Comparison of ENCODE assay signal across 2 cellular contexts in the genomic region with DNA sequence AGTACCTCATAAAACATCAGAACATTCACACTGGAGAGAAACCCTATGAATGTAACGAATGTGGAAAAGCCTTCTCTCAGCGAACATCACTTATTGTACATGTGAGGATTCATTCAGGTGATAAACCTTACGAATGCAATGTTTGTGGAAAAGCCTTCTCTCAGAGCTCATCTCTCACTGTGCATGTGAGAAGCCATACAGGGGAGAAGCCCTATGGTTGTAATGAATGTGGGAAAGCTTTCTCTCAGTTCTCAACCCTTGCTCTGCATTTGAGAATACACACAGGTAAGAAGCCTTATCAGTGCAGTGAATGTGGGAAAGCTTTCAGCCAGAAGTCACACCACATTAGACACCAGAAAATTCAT.
TF ChIP-seq lines count a peak whose summit lies in the region.

No MANE protein-coding gene starts in this region.

TF ChIP-seq in A549, 52 proteins besides CTCF, POLR2A, EP300 and RAD21:
- no peak for TF ChIP-seq HOXA7 (CRISPR knock-in tag; IDR thresholded peaks at IDR 0.05)
- TF ChIP-seq HES2 (IDR thresholded peaks at IDR 0.05): peak; percentile 28; the same call in 1 of the 2 replicates
- TF ChIP-seq, protein P1, sequence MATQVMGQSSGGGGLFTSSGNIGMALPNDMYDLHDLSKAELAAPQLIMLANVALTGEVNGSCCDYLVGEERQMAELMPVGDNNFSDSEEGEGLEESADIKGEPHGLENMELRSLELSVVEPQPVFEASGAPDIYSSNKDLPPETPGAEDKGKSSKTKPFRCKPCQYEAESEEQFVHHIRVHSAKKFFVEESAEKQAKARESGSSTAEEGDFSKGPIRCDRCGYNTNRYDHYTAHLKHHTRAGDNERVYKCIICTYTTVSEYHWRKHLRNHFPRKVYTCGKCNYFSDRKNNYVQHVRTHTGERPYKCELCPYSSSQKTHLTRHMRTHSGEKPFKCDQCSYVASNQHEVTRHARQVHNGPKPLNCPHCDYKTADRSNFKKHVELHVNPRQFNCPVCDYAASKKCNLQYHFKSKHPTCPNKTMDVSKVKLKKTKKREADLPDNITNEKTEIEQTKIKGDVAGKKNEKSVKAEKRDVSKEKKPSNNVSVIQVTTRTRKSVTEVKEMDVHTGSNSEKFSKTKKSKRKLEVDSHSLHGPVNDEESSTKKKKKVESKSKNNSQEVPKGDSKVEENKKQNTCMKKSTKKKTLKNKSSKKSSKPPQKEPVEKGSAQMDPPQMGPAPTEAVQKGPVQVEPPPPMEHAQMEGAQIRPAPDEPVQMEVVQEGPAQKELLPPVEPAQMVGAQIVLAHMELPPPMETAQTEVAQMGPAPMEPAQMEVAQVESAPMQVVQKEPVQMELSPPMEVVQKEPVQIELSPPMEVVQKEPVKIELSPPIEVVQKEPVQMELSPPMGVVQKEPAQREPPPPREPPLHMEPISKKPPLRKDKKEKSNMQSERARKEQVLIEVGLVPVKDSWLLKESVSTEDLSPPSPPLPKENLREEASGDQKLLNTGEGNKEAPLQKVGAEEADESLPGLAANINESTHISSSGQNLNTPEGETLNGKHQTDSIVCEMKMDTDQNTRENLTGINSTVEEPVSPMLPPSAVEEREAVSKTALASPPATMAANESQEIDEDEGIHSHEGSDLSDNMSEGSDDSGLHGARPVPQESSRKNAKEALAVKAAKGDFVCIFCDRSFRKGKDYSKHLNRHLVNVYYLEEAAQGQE (IDR thresholded peaks at IDR 0.05): no peak
- TF ChIP-seq, protein P2, sequence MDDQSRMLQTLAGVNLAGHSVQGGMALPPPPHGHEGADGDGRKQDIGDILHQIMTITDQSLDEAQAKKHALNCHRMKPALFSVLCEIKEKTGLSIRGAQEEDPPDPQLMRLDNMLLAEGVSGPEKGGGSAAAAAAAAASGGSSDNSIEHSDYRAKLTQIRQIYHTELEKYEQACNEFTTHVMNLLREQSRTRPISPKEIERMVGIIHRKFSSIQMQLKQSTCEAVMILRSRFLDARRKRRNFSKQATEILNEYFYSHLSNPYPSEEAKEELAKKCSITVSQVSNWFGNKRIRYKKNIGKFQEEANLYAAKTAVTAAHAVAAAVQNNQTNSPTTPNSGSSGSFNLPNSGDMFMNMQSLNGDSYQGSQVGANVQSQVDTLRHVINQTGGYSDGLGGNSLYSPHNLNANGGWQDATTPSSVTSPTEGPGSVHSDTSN (IDR thresholded peaks at IDR 0.05): no peak
- TF ChIP-seq RARB (CRISPR knock-in tag; IDR thresholded peaks at IDR 0.05): no peak
- TF ChIP-seq, protein P3, sequence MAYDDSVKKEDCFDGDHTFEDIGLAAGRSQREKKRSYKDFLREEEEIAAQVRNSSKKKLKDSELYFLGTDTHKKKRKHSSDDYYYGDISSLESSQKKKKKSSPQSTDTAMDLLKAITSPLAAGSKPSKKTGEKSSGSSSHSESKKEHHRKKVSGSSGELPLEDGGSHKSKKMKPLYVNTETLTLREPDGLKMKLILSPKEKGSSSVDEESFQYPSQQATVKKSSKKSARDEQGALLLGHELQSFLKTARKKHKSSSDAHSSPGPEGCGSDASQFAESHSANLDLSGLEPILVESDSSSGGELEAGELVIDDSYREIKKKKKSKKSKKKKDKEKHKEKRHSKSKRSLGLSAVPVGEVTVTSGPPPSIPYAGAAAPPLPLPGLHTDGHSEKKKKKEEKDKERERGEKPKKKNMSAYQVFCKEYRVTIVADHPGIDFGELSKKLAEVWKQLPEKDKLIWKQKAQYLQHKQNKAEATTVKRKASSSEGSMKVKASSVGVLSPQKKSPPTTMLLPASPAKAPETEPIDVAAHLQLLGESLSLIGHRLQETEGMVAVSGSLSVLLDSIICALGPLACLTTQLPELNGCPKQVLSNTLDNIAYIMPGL (CRISPR knock-in tag; IDR thresholded peaks at IDR 0.05; ENCODE audit: borderline replicate concordance): no peak
- TF ChIP-seq ZNF302 (CRISPR knock-in tag; IDR thresholded peaks at IDR 0.05): no peak
- TF ChIP-seq ZC3H11A (IDR thresholded peaks at IDR 0.05): no peak
- no peak for TF ChIP-seq MYC (IDR thresholded peaks at IDR 0.05; ENCODE audit: borderline replicate concordance, low read length)
- no peak for TF ChIP-seq ESRRA (IDR thresholded peaks at IDR 0.05; ENCODE audit: borderline replicate concordance, low read length)
- TF ChIP-seq GATA3 (IDR thresholded peaks at IDR 0.05; ENCODE audit: borderline replicate concordance): peak; percentile 57

TF ChIP-seq in K562, 482 proteins besides CTCF, POLR2A, EP300 and RAD21:
- no peak for TF ChIP-seq MAFG (tag; conservative IDR thresholded peaks at IDR 0.05)
- TF ChIP-seq GATAD2B (IDR thresholded peaks at IDR 0.05; ENCODE audit: borderline replicate concordance): no peak
- TF ChIP-seq, protein P4, sequence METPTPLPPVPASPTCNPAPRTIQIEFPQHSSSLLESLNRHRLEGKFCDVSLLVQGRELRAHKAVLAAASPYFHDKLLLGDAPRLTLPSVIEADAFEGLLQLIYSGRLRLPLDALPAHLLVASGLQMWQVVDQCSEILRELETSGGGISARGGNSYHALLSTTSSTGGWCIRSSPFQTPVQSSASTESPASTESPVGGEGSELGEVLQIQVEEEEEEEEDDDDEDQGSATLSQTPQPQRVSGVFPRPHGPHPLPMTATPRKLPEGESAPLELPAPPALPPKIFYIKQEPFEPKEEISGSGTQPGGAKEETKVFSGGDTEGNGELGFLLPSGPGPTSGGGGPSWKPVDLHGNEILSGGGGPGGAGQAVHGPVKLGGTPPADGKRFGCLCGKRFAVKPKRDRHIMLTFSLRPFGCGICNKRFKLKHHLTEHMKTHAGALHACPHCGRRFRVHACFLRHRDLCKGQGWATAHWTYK (CRISPR knock-in tag; IDR thresholded peaks at IDR 0.05): no peak
- TF ChIP-seq PRPF4 (IDR thresholded peaks at IDR 0.05; ENCODE audit: insufficient read depth, low read depth, low read length, poor library complexity, severe bottlenecking): no peak
- TF ChIP-seq ZNF75A (CRISPR knock-in tag; IDR thresholded peaks at IDR 0.05): peak; percentile 97
- TF ChIP-seq, protein P5, sequence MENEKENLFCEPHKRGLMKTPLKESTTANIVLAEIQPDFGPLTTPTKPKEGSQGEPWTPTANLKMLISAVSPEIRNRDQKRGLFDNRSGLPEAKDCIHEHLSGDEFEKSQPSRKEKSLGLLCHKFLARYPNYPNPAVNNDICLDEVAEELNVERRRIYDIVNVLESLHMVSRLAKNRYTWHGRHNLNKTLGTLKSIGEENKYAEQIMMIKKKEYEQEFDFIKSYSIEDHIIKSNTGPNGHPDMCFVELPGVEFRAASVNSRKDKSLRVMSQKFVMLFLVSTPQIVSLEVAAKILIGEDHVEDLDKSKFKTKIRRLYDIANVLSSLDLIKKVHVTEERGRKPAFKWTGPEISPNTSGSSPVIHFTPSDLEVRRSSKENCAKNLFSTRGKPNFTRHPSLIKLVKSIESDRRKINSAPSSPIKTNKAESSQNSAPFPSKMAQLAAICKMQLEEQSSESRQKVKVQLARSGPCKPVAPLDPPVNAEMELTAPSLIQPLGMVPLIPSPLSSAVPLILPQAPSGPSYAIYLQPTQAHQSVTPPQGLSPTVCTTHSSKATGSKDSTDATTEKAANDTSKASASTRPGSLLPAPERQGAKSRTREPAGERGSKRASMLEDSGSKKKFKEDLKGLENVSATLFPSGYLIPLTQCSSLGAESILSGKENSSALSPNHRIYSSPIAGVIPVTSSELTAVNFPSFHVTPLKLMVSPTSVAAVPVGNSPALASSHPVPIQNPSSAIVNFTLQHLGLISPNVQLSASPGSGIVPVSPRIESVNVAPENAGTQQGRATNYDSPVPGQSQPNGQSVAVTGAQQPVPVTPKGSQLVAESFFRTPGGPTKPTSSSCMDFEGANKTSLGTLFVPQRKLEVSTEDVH (IDR thresholded peaks at IDR 0.05; ENCODE audit: low read depth, partially characterized antibody): no peak
- no peak for TF ChIP-seq NFIC (IDR thresholded peaks at IDR 0.05)
- peak; percentile 51 for TF ChIP-seq SOX6 (IDR thresholded peaks at IDR 0.05)
- no peak for TF ChIP-seq DPF2 (IDR thresholded peaks at IDR 0.05)
- TF ChIP-seq GABPB1 (CRISPR knock-in tag; IDR thresholded peaks at IDR 0.05): no peak
- peak; percentile 8 for TF ChIP-seq ASH1L (IDR thresholded peaks at IDR 0.05; ENCODE audit: borderline replicate concordance, low read depth, partially characterized antibody)
- no peak for TF ChIP-seq JUN (IDR thresholded peaks at IDR 0.05; ENCODE audit: borderline replicate concordance, low read depth, low read length)
- no peak for TF ChIP-seq JUN (CRISPR knock-in tag; IDR thresholded peaks at IDR 0.05; ENCODE audit: borderline replicate concordance)
- TF ChIP-seq ZNF274 (IDR thresholded peaks at IDR 0.05; ENCODE audit: borderline replicate concordance, low read depth, low read length): peak; percentile 83
- TF ChIP-seq TRIM28 (IDR thresholded peaks at IDR 0.05): peak; percentile 62; the same call in 1 of the 2 replicates
- TF ChIP-seq NR0B1 (IDR thresholded peaks at IDR 0.05; ENCODE audit: partially characterized antibody): no peak
- TF ChIP-seq CCNT2 (IDR thresholded peaks at IDR 0.05; ENCODE audit: borderline replicate concordance, extremely low read depth, insufficient read length, low read depth, low read length): no peak
- no peak for TF ChIP-seq CGGBP1 (CRISPR knock-in tag; IDR thresholded peaks at IDR 0.05)
- TF ChIP-seq MGA (IDR thresholded peaks at IDR 0.05): 0 out of 2 replicates have a peak, but pooled peaks have one; percentile 6
- TF ChIP-seq ZNF77 (CRISPR knock-in tag; IDR thresholded peaks at IDR 0.05): no peak
